8 cellular contexts compared by ENCODE assay signal in the genomic region with DNA sequence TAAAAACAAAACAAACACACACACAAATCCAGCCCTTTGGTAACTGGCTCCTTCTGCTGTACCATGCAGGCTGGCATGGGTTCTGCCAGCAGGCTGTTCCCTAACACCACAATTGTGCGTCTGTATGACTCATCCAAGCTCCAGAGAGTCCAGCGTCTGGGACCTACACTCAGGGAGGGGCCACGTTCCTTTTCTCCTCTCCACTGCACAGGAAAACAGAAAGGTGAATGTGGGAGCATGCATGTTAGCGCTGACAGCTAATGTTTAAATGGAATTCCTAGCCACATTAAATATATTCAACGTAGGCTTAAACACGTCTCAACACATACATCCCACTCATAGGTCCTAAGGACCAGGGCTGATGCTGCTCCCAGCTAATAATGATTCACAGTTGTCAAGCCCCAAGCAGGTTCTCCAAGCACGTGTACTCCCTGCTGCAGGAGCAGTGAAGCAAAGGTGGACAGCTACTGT. TPM values are rescaled to one million over a fixed set of nuclear protein-coding genes. Genes with fewer than 3 reads are reported as not detected.
A peak's percentile ranks its signal among the peaks of the same experiment; 100 is the strongest.
DNase-seq lines count a peak whose midpoint lies in the region; ATAC-seq, FAIRE-seq and TF ChIP-seq lines count a peak whose summit lies in the region.

No MANE protein-coding gene starts in this region.

- no peaks in the 10 kb centered on the region for H3K9me3 Mint-ChIP-seq in stimulated activated effector memory CD8-positive, alpha-beta T cell treated with anti-CD3 and anti-CD28 coated beads, Interleukin-12 subunit alpha, Interleukin-12 subunit beta, amount 100 ng/mL, for 72 hours

- H3K4me1 ChIP-seq in lower lobe of right lung = peaks cover 12% of the 10 kb centered on the region

- H3K27ac Mint-ChIP-seq in stimulated activated effector memory CD8-positive, alpha-beta T cell treated with anti-CD3 and anti-CD28 coated beads, Interleukin-12 subunit alpha, Interleukin-12 subunit beta, amount 100 ng/mL, for 72 hours = no peak overlapping the region

- H3K27me3 ChIP-seq in lower lobe of right lung (ENCODE audit: low read depth) = no peaks in the 10 kb centered on the region

- peaks cover 27% of the 10 kb centered on the region for H3K36me3 ChIP-seq in lower lobe of right lung

- no peaks in the 10 kb centered on the region for H3K9me3 ChIP-seq in lower lobe of right lung

- H3K4me1 Mint-ChIP-seq in stimulated activated effector memory CD8-positive, alpha-beta T cell treated with anti-CD3 and anti-CD28 coated beads, Interleukin-12 subunit alpha, Interleukin-12 subunit beta, amount 100 ng/mL, for 72 hours = peaks cover 24% of the 10 kb centered on the region

- H3K36me3 Mint-ChIP-seq in stimulated activated effector memory CD8-positive, alpha-beta T cell treated with anti-CD3 and anti-CD28 coated beads, Interleukin-12 subunit alpha, Interleukin-12 subunit beta, amount 100 ng/mL, for 72 hours = peaks cover 9% of the 10 kb centered on the region

- H3K4me3 Mint-ChIP-seq in stimulated activated effector memory CD8-positive, alpha-beta T cell treated with anti-CD3 and anti-CD28 coated beads, Interleukin-12 subunit alpha, Interleukin-12 subunit beta, amount 100 ng/mL, for 72 hours = no peak overlapping the region

- H3K4me3 ChIP-seq in choroid plexus epithelial cell (ENCODE audit: low read depth, low read length) = no peak overlapping the region
- no peak overlapping the region for H3K4me3 ChIP-seq in lower lobe of right lung

- DNase-seq in DMS53 (lab: John Stamatoyannopoulos, UW) (peak; percentile 87), NCI-H2196 (lab: John Stamatoyannopoulos, UW; ENCODE audit: unreplicated experiment) (peak; percentile 63), choroid plexus epithelial cell (ENCODE audit: low read depth) (peak; percentile 87), lower lobe of right lung (no peak), DMS79 (lab: John Stamatoyannopoulos, UW) (no peak), GM19239 (ENCODE audit: insufficient read length, low spot score) (no peak)
- no peak for DNase-seq in stimulated activated effector memory CD8-positive, alpha-beta T cell treated with anti-CD3 and anti-CD28 coated beads, Interleukin-12 subunit alpha, Interleukin-12 subunit beta, amount 100 ng/mL, for 72 hours (ENCODE audit: low spot score in 2 of 2)

- ATAC-seq in lower lobe of right lung (peak; percentile 75 to 78), GM19324 (IDR thresholded peaks at IDR 0.05; ENCODE audit: low FRiP score, unreplicated experiment) (no peak)
- no peak for ATAC-seq in stimulated activated effector memory CD8-positive, alpha-beta T cell treated with anti-CD3 and anti-CD28 coated beads, Interleukin-12 subunit alpha, Interleukin-12 subunit beta, amount 100 ng/mL, for 72 hours

- FAIRE-seq in GM19239 (lab: Jason Lieb, UNC) = no peak

- no peak overlapping the region for H3K27ac ChIP-seq in lower lobe of right lung

- intact Hi-C loops in lower lobe of right lung (cut with DNase I) = no loop called here

- TF ChIP-seq CTCF in choroid plexus epithelial cell (conservative IDR thresholded peaks at IDR 0.05; ENCODE audit: low read depth, low read length) = peak; percentile 88
- peak; percentile 38 for TF ChIP-seq CTCF in lower lobe of right lung (IDR thresholded peaks at IDR 0.05)

RNA-seq across cellular contexts. Expression of a gene that starts 20.7 kb away (rescaled TPM):
- 51.6 TPM for total RNA-seq in lower lobe of right lung

Comparison
In these comparisons a context has a peak if more than half of its experiments do, and no peak if none do; other contexts are left out.
1. DNase-seq: peak in DMS53 (single experiment), NCI-H2196 (single experiment) and choroid plexus epithelial cell (single experiment); none in lower lobe of right lung (single experiment), stimulated activated effector memory CD8-positive, alpha-beta T cell treated with anti-CD3 and anti-CD28 coated beads, Interleukin-12 subunit alpha, Interleukin-12 subunit beta, amount 100 ng/mL, for 72 hours (0 of 2), DMS79 (single experiment) and GM19239 (single experiment).
2. ATAC-seq: peak in lower lobe of right lung (2 of 2); none in GM19324 (single experiment) and stimulated activated effector memory CD8-positive, alpha-beta T cell treated with anti-CD3 and anti-CD28 coated beads, Interleukin-12 subunit alpha, Interleukin-12 subunit beta, amount 100 ng/mL, for 72 hours (single experiment).